1 cellular context compared by ENCODE assay signal in genomic region chr22:39297490-39298193, GRCh38.
TF ChIP-seq lines count a peak whose summit lies in the region.

No MANE protein-coding gene starts in this region.

TF ChIP-seq in HepG2, 621 proteins besides CTCF, POLR2A, EP300 and RAD21 (continued from another document and continues in another):
- no peak for TF ChIP-seq PRDM10 (CRISPR knock-in tag; IDR thresholded peaks at IDR 0.05; ENCODE audit: low read depth)
- TF ChIP-seq MEIS1 (CRISPR knock-in tag; IDR thresholded peaks at IDR 0.05; ENCODE audit: borderline replicate concordance), result 0 out of 2 replicates have a peak, but pooled peaks have one; percentile 50
- 0 out of 2 replicates have a peak, but pooled peaks have one; percentile 32 for TF ChIP-seq SNAPC2 (CRISPR knock-in tag; IDR thresholded peaks at IDR 0.05)
- peak in 1 of 2 experiments; percentile 32; a peak in 1 of 4 replicates for TF ChIP-seq HMGXB4 (CRISPR knock-in tag; IDR thresholded peaks at IDR 0.05; ENCODE audit: borderline replicate concordance in 1 of 2, low read depth in 1 of 2)
- no peak for TF ChIP-seq SSRP1 (CRISPR knock-in tag; IDR thresholded peaks at IDR 0.05)
- peak; percentile 35; the same call in 1 of the 2 replicates for TF ChIP-seq ZNF768 (CRISPR knock-in tag; IDR thresholded peaks at IDR 0.05)
- no peak for TF ChIP-seq MNT (IDR thresholded peaks at IDR 0.05)
- peak; percentile 73 for TF ChIP-seq SAP130 (CRISPR knock-in tag; IDR thresholded peaks at IDR 0.05; ENCODE audit: low read depth)
- no peak for TF ChIP-seq RFX3 (CRISPR knock-in tag; IDR thresholded peaks at IDR 0.05)
- no peak for TF ChIP-seq ZFAT (CRISPR knock-in tag; conservative IDR thresholded peaks at IDR 0.05)
- no peak for TF ChIP-seq BCLAF1 (IDR thresholded peaks at IDR 0.05)
- no peak for TF ChIP-seq ZBTB10 (CRISPR knock-in tag; IDR thresholded peaks at IDR 0.05; ENCODE audit: borderline replicate concordance)
- TF ChIP-seq FOXO1 (CRISPR knock-in tag; IDR thresholded peaks at IDR 0.05), result no peak
- no peak for TF ChIP-seq IKZF1 (IDR thresholded peaks at IDR 0.05)
- no peak for TF ChIP-seq TCF7L2 (IDR thresholded peaks at IDR 0.05; ENCODE audit: low read depth, low read length)
- TF ChIP-seq SRSF4 (IDR thresholded peaks at IDR 0.05; ENCODE audit: low read depth, low read length, poor library complexity, severe bottlenecking), result no peak
- TF ChIP-seq ATF1 (CRISPR knock-in tag; IDR thresholded peaks at IDR 0.05), result no peak
- no peak for TF ChIP-seq ZNF367 (CRISPR knock-in tag; IDR thresholded peaks at IDR 0.05; ENCODE audit: borderline replicate concordance)
- TF ChIP-seq ESRRA (CRISPR knock-in tag; IDR thresholded peaks at IDR 0.05; ENCODE audit: low read depth), result no peak
- peak; percentile 56 for TF ChIP-seq GABPB1 (CRISPR knock-in tag; IDR thresholded peaks at IDR 0.05)
- TF ChIP-seq ZBED4 (CRISPR knock-in tag; IDR thresholded peaks at IDR 0.05; ENCODE audit: borderline replicate concordance), result peak; percentile 89; the same call in 1 of the 2 replicates
- no peak for TF ChIP-seq SOX5 (CRISPR knock-in tag; IDR thresholded peaks at IDR 0.05; ENCODE audit: borderline replicate concordance)
- TF ChIP-seq PRDM15 (CRISPR knock-in tag; IDR thresholded peaks at IDR 0.05), result peak; percentile 82
- no peak for TF ChIP-seq PBX3 (CRISPR knock-in tag; IDR thresholded peaks at IDR 0.05; ENCODE audit: borderline replicate concordance)
- no peak for TF ChIP-seq ZNF44 (CRISPR knock-in tag; IDR thresholded peaks at IDR 0.05)
- peak; percentile 64; the same call in 1 of the 2 replicates for TF ChIP-seq PCBP1 (IDR thresholded peaks at IDR 0.05; ENCODE audit: borderline replicate concordance, low read depth, low read length)
- no peak for TF ChIP-seq KAT7 (CRISPR knock-in tag; IDR thresholded peaks at IDR 0.05; ENCODE audit: borderline replicate concordance)
- TF ChIP-seq NONO (IDR thresholded peaks at IDR 0.05), result no peak
- no peak for TF ChIP-seq NONO (CRISPR knock-in tag; conservative IDR thresholded peaks at IDR 0.05)
